ENCODE assay signal across 1 cellular context in the genomic region with DNA sequence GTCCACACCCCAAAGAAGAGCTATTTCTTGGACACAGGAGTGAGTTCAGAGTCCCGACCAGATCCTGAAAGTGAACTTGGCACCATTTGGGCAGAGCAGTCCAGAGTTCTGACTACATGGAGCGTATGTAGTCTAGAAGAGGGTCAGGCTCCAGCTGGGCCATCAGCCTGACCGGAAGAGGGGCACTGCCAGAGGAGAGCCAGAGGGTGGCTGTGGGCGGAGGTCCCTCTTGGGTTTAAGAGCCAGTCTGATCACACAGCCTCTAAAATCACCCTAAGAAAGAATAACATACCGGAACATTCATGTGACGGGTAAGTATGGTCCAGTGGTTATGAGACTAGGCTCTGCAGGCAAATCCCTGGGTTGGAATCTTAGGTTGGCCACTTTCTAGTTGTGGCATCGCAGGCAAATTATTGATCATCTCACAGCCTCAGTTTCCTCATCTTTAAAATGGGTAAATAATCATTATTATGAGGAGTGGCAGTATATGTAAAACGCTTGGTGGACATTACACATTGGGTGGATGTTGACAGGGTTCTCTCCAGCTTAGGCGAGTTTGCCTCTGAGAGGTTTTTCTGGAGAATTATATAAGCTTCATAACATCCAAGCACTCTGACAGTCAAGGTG.
TF ChIP-seq lines count a peak whose summit lies in the region.

No MANE protein-coding gene starts in this region.

TF ChIP-seq in GM23338, 12 proteins besides CTCF, POLR2A, EP300 and RAD21:
- TF ChIP-seq, protein P1, sequence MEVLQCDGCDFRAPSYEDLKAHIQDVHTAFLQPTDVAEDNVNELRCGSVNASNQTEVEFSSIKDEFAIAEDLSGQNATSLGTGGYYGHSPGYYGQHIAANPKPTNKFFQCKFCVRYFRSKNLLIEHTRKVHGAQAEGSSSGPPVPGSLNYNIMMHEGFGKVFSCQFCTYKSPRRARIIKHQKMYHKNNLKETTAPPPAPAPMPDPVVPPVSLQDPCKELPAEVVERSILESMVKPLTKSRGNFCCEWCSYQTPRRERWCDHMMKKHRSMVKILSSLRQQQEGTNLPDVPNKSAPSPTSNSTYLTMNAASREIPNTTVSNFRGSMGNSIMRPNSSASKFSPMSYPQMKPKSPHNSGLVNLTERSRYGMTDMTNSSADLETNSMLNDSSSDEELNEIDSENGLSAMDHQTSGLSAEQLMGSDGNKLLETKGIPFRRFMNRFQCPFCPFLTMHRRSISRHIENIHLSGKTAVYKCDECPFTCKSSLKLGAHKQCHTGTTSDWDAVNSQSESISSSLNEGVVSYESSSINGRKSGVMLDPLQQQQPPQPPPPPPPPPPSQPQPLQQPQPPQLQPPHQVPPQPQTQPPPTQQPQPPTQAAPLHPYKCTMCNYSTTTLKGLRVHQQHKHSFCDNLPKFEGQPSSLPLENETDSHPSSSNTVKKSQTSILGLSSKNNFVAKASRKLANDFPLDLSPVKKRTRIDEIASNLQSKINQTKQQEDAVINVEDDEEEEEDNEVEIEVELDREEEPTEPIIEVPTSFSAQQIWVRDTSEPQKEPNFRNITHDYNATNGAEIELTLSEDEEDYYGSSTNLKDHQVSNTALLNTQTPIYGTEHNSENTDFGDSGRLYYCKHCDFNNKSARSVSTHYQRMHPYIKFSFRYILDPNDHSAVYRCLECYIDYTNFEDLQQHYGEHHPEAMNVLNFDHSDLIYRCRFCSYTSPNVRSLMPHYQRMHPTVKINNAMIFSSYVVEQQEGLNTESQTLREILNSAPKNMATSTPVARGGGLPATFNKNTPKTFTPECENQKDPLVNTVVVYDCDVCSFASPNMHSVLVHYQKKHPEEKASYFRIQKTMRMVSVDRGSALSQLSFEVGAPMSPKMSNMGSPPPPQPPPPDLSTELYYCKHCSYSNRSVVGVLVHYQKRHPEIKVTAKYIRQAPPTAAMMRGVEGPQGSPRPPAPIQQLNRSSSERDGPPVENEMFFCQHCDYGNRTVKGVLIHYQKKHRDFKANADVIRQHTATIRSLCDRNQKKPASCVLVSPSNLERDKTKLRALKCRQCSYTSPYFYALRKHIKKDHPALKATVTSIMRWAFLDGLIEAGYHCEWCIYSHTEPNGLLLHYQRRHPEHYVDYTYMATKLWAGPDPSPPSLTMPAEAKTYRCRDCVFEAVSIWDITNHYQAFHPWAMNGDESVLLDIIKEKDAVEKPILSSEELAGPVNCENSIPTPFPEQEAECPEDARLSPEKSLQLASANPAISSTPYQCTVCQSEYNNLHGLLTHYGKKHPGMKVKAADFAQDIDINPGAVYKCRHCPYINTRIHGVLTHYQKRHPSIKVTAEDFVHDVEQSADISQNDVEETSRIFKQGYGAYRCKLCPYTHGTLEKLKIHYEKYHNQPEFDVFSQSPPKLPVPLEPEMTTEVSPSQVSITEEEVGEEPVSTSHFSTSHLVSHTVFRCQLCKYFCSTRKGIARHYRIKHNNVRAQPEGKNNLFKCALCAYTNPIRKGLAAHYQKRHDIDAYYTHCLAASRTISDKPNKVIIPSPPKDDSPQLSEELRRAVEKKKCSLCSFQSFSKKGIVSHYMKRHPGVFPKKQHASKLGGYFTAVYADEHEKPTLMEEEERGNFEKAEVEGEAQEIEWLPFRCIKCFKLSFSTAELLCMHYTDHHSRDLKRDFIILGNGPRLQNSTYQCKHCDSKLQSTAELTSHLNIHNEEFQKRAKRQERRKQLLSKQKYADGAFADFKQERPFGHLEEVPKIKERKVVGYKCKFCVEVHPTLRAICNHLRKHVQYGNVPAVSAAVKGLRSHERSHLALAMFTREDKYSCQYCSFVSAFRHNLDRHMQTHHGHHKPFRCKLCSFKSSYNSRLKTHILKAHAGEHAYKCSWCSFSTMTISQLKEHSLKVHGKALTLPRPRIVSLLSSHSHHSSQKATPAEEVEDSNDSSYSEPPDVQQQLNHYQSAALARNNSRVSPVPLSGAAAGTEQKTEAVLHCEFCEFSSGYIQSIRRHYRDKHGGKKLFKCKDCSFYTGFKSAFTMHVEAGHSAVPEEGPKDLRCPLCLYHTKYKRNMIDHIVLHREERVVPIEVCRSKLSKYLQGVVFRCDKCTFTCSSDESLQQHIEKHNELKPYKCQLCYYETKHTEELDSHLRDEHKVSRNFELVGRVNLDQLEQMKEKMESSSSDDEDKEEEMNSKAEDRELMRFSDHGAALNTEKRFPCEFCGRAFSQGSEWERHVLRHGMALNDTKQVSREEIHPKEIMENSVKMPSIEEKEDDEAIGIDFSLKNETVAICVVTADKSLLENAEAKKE (CRISPR knock-in tag; IDR thresholded peaks at IDR 0.05): no peak
- TF ChIP-seq, protein P2, sequence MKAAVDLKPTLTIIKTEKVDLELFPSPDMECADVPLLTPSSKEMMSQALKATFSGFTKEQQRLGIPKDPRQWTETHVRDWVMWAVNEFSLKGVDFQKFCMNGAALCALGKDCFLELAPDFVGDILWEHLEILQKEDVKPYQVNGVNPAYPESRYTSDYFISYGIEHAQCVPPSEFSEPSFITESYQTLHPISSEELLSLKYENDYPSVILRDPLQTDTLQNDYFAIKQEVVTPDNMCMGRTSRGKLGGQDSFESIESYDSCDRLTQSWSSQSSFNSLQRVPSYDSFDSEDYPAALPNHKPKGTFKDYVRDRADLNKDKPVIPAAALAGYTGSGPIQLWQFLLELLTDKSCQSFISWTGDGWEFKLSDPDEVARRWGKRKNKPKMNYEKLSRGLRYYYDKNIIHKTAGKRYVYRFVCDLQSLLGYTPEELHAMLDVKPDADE (IDR thresholded peaks at IDR 0.05): no peak
TF ChIP-seq in GM23338: peak in this region for 0.
